In genomic region chr16:17287401-17287800, GRCh38 we compare ENCODE assay signal across 17 cellular contexts.
"Had no signal": no experiment of that assay in that cellular context is flagged by ENCODE, and none has a peak within 500 bp of the region (broad histone marks: within the 10 kb centered on the region; RNA-seq: fewer than 3 reads in every experiment).

No MANE protein-coding gene starts in this region.

- H3K9me3 ChIP-seq: body of pancreas, left lung, tibial artery, uterus had no signal

- H3K4me3 ChIP-seq: body of pancreas, left lung, smooth muscle cell, tibial artery, uterus had no signal

- H2AFZ ChIP-seq: parathyroid adenoma had no signal

- H3K27me3 ChIP-seq: body of pancreas, left lung, tibial artery, uterus had no signal

- ATAC-seq: activated CD8-positive, alpha-beta memory T cell treated with anti-CD3 and anti-CD28 coated beads, Interleukin-2, amount 10 ng/mL, durations not matched to agents 7 days and 5 days; body of pancreas; esophagus mucosa; left lung had no signal

- H3K4me1 ChIP-seq: body of pancreas, left lung, parathyroid adenoma, uterus had no signal

- H3K36me3 ChIP-seq: left lung, tibial artery, uterus had no signal

- H3K9ac ChIP-seq: parathyroid adenoma had no signal

- DNase-seq: activated CD4-positive, alpha-beta T cell treated with anti-CD3 and anti-CD28 coated beads for 1 hour; activated CD4-positive, alpha-beta T cell treated with anti-CD3 and anti-CD28 coated beads, Interleukin-2, amount 50 U/mL, for 48 hours; activated CD8-positive, alpha-beta memory T cell treated with anti-CD3 and anti-CD28 coated beads, Interleukin-2, amount 10 ng/mL, durations not matched to agents 7 days and 5 days; activated effector memory CD4-positive, alpha-beta T cell treated with Interleukin-2 at 50 U/mL for 16 hours; activated T-cell treated with anti-CD3 and anti-CD28 coated beads, Interleukin-2, amount 50 U/mL, for 24 hours; amniotic stem cell; body of pancreas; dermis blood vessel endothelial cell; islet precursor cell; left lung; mesenchymal stem cell; T-helper 9 cell; tibial artery; uterus had no signal

- H3K79me2 ChIP-seq: parathyroid adenoma had no signal

- H3K27ac ChIP-seq: body of pancreas, left lung, parathyroid adenoma, tibial artery, uterus had no signal

- H3K4me2 ChIP-seq: smooth muscle cell had no signal
